Comparison of ENCODE assay signal across 12 cellular contexts in the genomic region with DNA sequence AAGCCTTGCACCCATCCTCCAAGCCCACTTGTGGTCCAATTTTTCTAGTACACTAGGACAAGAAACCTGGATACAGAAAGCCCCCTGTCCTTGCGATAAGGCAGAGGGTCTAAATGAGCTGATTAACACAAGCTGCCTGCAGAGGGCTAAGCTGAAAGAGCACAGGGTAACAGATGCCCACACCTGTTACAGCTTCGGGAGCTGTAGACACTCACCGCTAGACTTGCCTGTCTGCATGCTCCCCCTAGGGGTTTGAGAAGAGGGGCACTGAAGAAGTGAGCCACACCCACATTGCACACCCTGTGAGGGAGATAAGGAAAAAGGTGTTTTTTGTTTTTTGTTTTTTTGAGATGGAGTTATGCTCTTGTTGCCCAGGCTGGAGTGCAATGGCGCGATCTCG.
DNase-seq lines count a peak whose midpoint lies in the region; ATAC-seq and TF ChIP-seq lines count a peak whose summit lies in the region.
"Had no signal": no experiment of that assay in that cellular context is flagged by ENCODE, and none has a peak within 500 bp of the region (broad histone marks: within the 10 kb centered on the region; RNA-seq: fewer than 3 reads in every experiment).

No MANE protein-coding gene starts in this region.

- no peaks in the 10 kb centered on the region for H4K20me1 ChIP-seq in hepatocyte (ENCODE audit: insufficient read depth, poor library complexity, severe bottlenecking)

- no peak overlapping the region for H3K4me2 ChIP-seq in hepatocyte

- POLR2A ChIA-PET in activated B cell treated with CpG ODN at 0.5 μM for 24 hours (lab: Charles Lee), result no interaction called here

- WGBS in hepatocyte (ENCODE audit: low lambda C conversion rate, missing lambda C conversion rate), result 66% methylated on average over 6 of the region's 6 CpGs

- H3K4me3 Mint-ChIP-seq in activated B cell treated with CpG ODN at 0.5 μM for 24 hours, result no peak overlapping the region
- H3K4me3 Mint-ChIP-seq: activated CD4-positive, alpha-beta T cell treated with anti-CD3 and anti-CD28 coated beads, Interleukin-2, amount 10 ng/mL, durations not matched to agents 24 days and 14 days had no signal

- no peak overlapping the region for H3K4me3 ChIP-seq in left ventricle myocardium inferior
- no peak overlapping the region for H3K4me3 ChIP-seq in hepatocyte
- H3K4me3 ChIP-seq: SK-N-MC, transverse colon had no signal

- no peaks in the 10 kb centered on the region for H3K9me3 Mint-ChIP-seq in activated B cell treated with CpG ODN at 0.5 μM for 24 hours
- H3K9me3 Mint-ChIP-seq: activated CD4-positive, alpha-beta T cell treated with anti-CD3 and anti-CD28 coated beads, Interleukin-2, amount 10 ng/mL, durations not matched to agents 24 days and 14 days had no signal

- H3K27me3 ChIP-seq in left ventricle myocardium inferior (ENCODE audit: low read depth) (peaks cover 33% of the 10 kb centered on the region), hepatocyte (peaks cover 9% of the 10 kb centered on the region)
- H3K27me3 ChIP-seq: transverse colon had no signal

- no peak overlapping the region for H2AFZ ChIP-seq in hepatocyte

- H3K4me1 Mint-ChIP-seq in activated B cell treated with CpG ODN at 0.5 μM for 24 hours, result peaks cover 21% of the 10 kb centered on the region
- H3K4me1 Mint-ChIP-seq: activated CD4-positive, alpha-beta T cell treated with anti-CD3 and anti-CD28 coated beads, Interleukin-2, amount 10 ng/mL, durations not matched to agents 24 days and 14 days had no signal

- H3K4me1 ChIP-seq in left ventricle myocardium inferior, result no peaks in the 10 kb centered on the region
- no peaks in the 10 kb centered on the region for H3K4me1 ChIP-seq in hepatocyte (ENCODE audit: insufficient read depth)
- H3K4me1 ChIP-seq: transverse colon had no signal

- H3K36me3 Mint-ChIP-seq in activated B cell treated with CpG ODN at 0.5 μM for 24 hours (ENCODE audit: low read depth), result no peaks in the 10 kb centered on the region

- H3K27me3 Mint-ChIP-seq in activated B cell treated with CpG ODN at 0.5 μM for 24 hours, result no peaks in the 10 kb centered on the region
- H3K27me3 Mint-ChIP-seq: activated CD4-positive, alpha-beta T cell treated with anti-CD3 and anti-CD28 coated beads, Interleukin-2, amount 10 ng/mL, durations not matched to agents 24 days and 14 days had no signal

- DNase-seq in left ventricle myocardium inferior (no peak), cardiac septum (ENCODE audit: low spot score) (no peak), NCI-H1694 (lab: John Stamatoyannopoulos, UW) (peak; percentile 70), activated B cell treated with CpG ODN at 0.5 μM for 24 hours (no peak), hepatocyte (ENCODE audit: low spot score) (no peak), posterior cingulate gyrus (no peak), globus pallidus (ENCODE audit: low spot score) (no peak)
- DNase-seq: activated CD4-positive, alpha-beta T cell treated with anti-CD3 and anti-CD28 coated beads, Interleukin-2, amount 10 ng/mL, durations not matched to agents 24 days and 14 days; NCI-H1930; transverse colon had no signal

- H3K9me3 ChIP-seq in left ventricle myocardium inferior (replicated peaks) (no peaks in the 10 kb centered on the region), hepatocyte (ENCODE audit: low read depth) (no peaks in the 10 kb centered on the region)
- H3K9me3 ChIP-seq: transverse colon had no signal

- no peaks in the 10 kb centered on the region for H3K9me2 ChIP-seq in hepatocyte (replicated peaks; ENCODE audit: insufficient read depth)

- H3K36me3 ChIP-seq in left ventricle myocardium inferior (no peaks in the 10 kb centered on the region), hepatocyte (replicated peaks; ENCODE audit: insufficient read depth, low read depth) (no peaks in the 10 kb centered on the region)
- H3K36me3 ChIP-seq: transverse colon had no signal

- no peak overlapping the region for H3K27ac Mint-ChIP-seq in activated B cell treated with CpG ODN at 0.5 μM for 24 hours
- H3K27ac Mint-ChIP-seq: activated CD4-positive, alpha-beta T cell treated with anti-CD3 and anti-CD28 coated beads, Interleukin-2, amount 10 ng/mL, durations not matched to agents 24 days and 14 days had no signal

- CTCF ChIA-PET in activated B cell treated with CpG ODN at 0.5 μM for 24 hours (lab: Charles Lee), result no interaction called here

- H3K79me2 ChIP-seq in hepatocyte, result no peaks in the 10 kb centered on the region

- peak; percentile 52 for ATAC-seq in activated B cell treated with CpG ODN at 0.5 μM for 24 hours (ENCODE audit: low read depth)
- ATAC-seq in HG03469 (IDR thresholded peaks at IDR 0.05; ENCODE audit: unreplicated experiment), result no peak

- peak; percentile 25 for TF ChIP-seq CTCF in left ventricle myocardium inferior (IDR thresholded peaks at IDR 0.05; ENCODE audit: borderline replicate concordance)
- TF ChIP-seq CTCF in activated B cell treated with CpG ODN at 0.5 μM for 24 hours (IDR thresholded peaks at IDR 0.05), result no peak
- TF ChIP-seq CTCF in hepatocyte (IDR thresholded peaks at IDR 0.05; ENCODE audit: poor library complexity), result no peak

- intact Hi-C loops in left ventricle myocardium inferior (cut with micrococcal nuclease), result no loop called here
- intact Hi-C loops in cardiac septum (cut with DNase I), result no loop called here
- intact Hi-C loops in activated B cell treated with CpG ODN at 0.5 μM for 24 hours (cut with micrococcal nuclease), result no loop called here
- intact Hi-C loops in posterior cingulate gyrus (cut with DNase I), result no loop called here

- H3K27ac ChIP-seq in left ventricle myocardium inferior (replicated peaks) (no peak overlapping the region), hepatocyte (no peak overlapping the region)
- H3K27ac ChIP-seq: SK-N-MC, transverse colon had no signal
